In genomic region chr3:133767607-133768006, GRCh38 we compare ENCODE assay signal across 37 cellular contexts.
"Had no signal": no experiment of that assay in that cellular context is flagged by ENCODE, and none has a peak within 500 bp of the region (broad histone marks: within the 10 kb centered on the region; RNA-seq: fewer than 3 reads in every experiment).

No MANE protein-coding gene starts in this region.

- H3K9me3 ChIP-seq: ascending aorta had no signal

- H3K4me3 ChIP-seq: ascending aorta, cardiac muscle cell had no signal

- H3K9me3 Mint-ChIP-seq: activated B cell treated with CpG ODN at 0.5 μM for 24 hours; activated CD4-positive, alpha-beta memory T cell treated with anti-CD3 and anti-CD28 coated beads, Interleukin-2, amount 10 ng/mL, durations not matched to agents 7 days and 5 days; activated CD4-positive, alpha-beta T cell treated with anti-CD3 and anti-CD28 coated beads, Interleukin-2, amount 10 ng/mL, durations not matched to agents 24 days and 14 days; activated naive CD4-positive, alpha-beta T cell treated with anti-CD3 and anti-CD28 coated beads, Interleukin-2, amount 10 ng/mL, durations not matched to agents 7 days and 5 days; activated naive CD4-positive, alpha-beta T cell treated with anti-CD3 and anti-CD28 coated beads, Interleukin-2, amount 50 U/mL, for 24 hours; activated naive CD8-positive, alpha-beta T cell treated with anti-CD3 and anti-CD28 coated beads, Interleukin-2, amount 10 ng/mL, durations not matched to agents 7 days and 5 days; activated naive CD8-positive, alpha-beta T cell treated with anti-CD3 and anti-CD28 coated beads, Interleukin-2, amount 50 U/mL, for 24 hours; activated T-cell treated with anti-CD3 and anti-CD28 coated beads, Interleukin-2, amount 50 U/mL, for 24 hours; activated T-helper 2 cell treated with anti-CD3 and anti-CD28 coated beads, Interferon-gamma antibody, Interleukin-2, Interleukin-4, amounts not matched to agents 10 μg/mL and 5 μg/mL and 100 μg/mL, durations not matched to agents 14 hours and 24 hours and 36 hours; brain; central memory CD8-positive, alpha-beta T cell; T-helper 1 cell treated with Interleukin-12 subunit alpha and Interleukin-12 subunit beta and Interleukin-4 antibody, amounts not matched to agents 30 μg/mL and 1 μg/mL, for 36 hours; T-helper 2 cell treated with Interferon-gamma antibody and Interleukin-4, amounts not matched to agents 5 μg/mL and 100 μg/mL, for 36 hours had no signal

- H3K36me3 ChIP-seq: ascending aorta, cardiac muscle cell had no signal

- H3K27ac Mint-ChIP-seq: activated B cell treated with CpG ODN at 0.5 μM for 24 hours; activated CD4-positive, alpha-beta memory T cell treated with anti-CD3 and anti-CD28 coated beads, Interleukin-2, amount 10 ng/mL, durations not matched to agents 7 days and 5 days; activated CD4-positive, alpha-beta T cell treated with anti-CD3 and anti-CD28 coated beads, Interleukin-2, amount 10 ng/mL, durations not matched to agents 24 days and 14 days; activated CD8-positive, alpha-beta memory T cell treated with anti-CD3 and anti-CD28 coated beads, Interleukin-2, amount 10 ng/mL, durations not matched to agents 7 days and 5 days; activated CD8-positive, alpha-beta T cell treated with anti-CD3 and anti-CD28 coated beads, Interleukin-2, amount 10 ng/mL, durations not matched to agents 7 days and 5 days; activated naive CD4-positive, alpha-beta T cell treated with anti-CD3 and anti-CD28 coated beads, Interleukin-2, amount 10 ng/mL, durations not matched to agents 7 days and 5 days; activated naive CD4-positive, alpha-beta T cell treated with anti-CD3 and anti-CD28 coated beads, Interleukin-2, amount 50 U/mL, for 24 hours; activated naive CD8-positive, alpha-beta T cell; activated naive CD8-positive, alpha-beta T cell treated with anti-CD3 and anti-CD28 coated beads, Interleukin-2, amount 10 ng/mL, durations not matched to agents 7 days and 5 days; activated naive CD8-positive, alpha-beta T cell treated with anti-CD3 and anti-CD28 coated beads, Interleukin-2, amount 50 U/mL, for 24 hours; activated T-cell treated with anti-CD3 and anti-CD28 coated beads, Interleukin-2, amount 50 U/mL, for 24 hours; activated T-helper 2 cell treated with anti-CD3 and anti-CD28 coated beads, Interferon-gamma antibody, Interleukin-2, Interleukin-4, amounts not matched to agents 10 μg/mL and 5 μg/mL and 100 μg/mL, durations not matched to agents 14 hours and 24 hours and 36 hours; brain; T-helper 1 cell treated with Interleukin-12 subunit alpha and Interleukin-12 subunit beta and Interleukin-4 antibody, amounts not matched to agents 30 μg/mL and 1 μg/mL, for 36 hours; T-helper 2 cell treated with Interferon-gamma antibody and Interleukin-4, amounts not matched to agents 5 μg/mL and 100 μg/mL, for 36 hours had no signal

- H3K4me1 Mint-ChIP-seq: activated B cell treated with CpG ODN at 0.5 μM for 24 hours; activated CD4-positive, alpha-beta memory T cell treated with anti-CD3 and anti-CD28 coated beads, Interleukin-2, amount 10 ng/mL, durations not matched to agents 7 days and 5 days; activated CD4-positive, alpha-beta T cell treated with anti-CD3 and anti-CD28 coated beads, Interleukin-2, amount 10 ng/mL, durations not matched to agents 24 days and 14 days; activated CD8-positive, alpha-beta memory T cell treated with anti-CD3 and anti-CD28 coated beads, Interleukin-2, amount 10 ng/mL, durations not matched to agents 7 days and 5 days; activated naive CD4-positive, alpha-beta T cell treated with anti-CD3 and anti-CD28 coated beads, Interleukin-2, amount 10 ng/mL, durations not matched to agents 7 days and 5 days; activated naive CD4-positive, alpha-beta T cell treated with anti-CD3 and anti-CD28 coated beads, Interleukin-2, amount 50 U/mL, for 24 hours; activated naive CD8-positive, alpha-beta T cell treated with anti-CD3 and anti-CD28 coated beads, Interleukin-2, amount 10 ng/mL, durations not matched to agents 7 days and 5 days; activated naive CD8-positive, alpha-beta T cell treated with anti-CD3 and anti-CD28 coated beads, Interleukin-2, amount 50 U/mL, for 24 hours; central memory CD8-positive, alpha-beta T cell had no signal

- ATAC-seq: activated CD8-positive, alpha-beta memory T cell treated with anti-CD3 and anti-CD28 coated beads, Interleukin-2, amount 10 ng/mL, durations not matched to agents 7 days and 5 days; activated CD8-positive, alpha-beta T cell treated with anti-CD3 and anti-CD28 coated beads, Interleukin-2, amount 10 ng/mL, durations not matched to agents 7 days and 5 days; activated naive CD8-positive, alpha-beta T cell treated with anti-CD3 and anti-CD28 coated beads, Interleukin-2, amount 50 U/mL, for 24 hours had no signal

- H3K4me3 Mint-ChIP-seq: activated B cell treated with CpG ODN at 0.5 μM for 24 hours; activated CD4-positive, alpha-beta memory T cell treated with anti-CD3 and anti-CD28 coated beads, Interleukin-2, amount 10 ng/mL, durations not matched to agents 7 days and 5 days; activated CD4-positive, alpha-beta T cell treated with anti-CD3 and anti-CD28 coated beads, Interleukin-2, amount 10 ng/mL, durations not matched to agents 24 days and 14 days; activated CD8-positive, alpha-beta memory T cell treated with anti-CD3 and anti-CD28 coated beads, Interleukin-2, amount 10 ng/mL, durations not matched to agents 7 days and 5 days; activated CD8-positive, alpha-beta T cell treated with anti-CD3 and anti-CD28 coated beads, Interleukin-2, amount 10 ng/mL, durations not matched to agents 7 days and 5 days; activated naive CD4-positive, alpha-beta T cell treated with anti-CD3 and anti-CD28 coated beads, Interleukin-2, amount 10 ng/mL, durations not matched to agents 7 days and 5 days; activated naive CD4-positive, alpha-beta T cell treated with anti-CD3 and anti-CD28 coated beads, Interleukin-2, amount 50 U/mL, for 24 hours; activated naive CD8-positive, alpha-beta T cell; activated naive CD8-positive, alpha-beta T cell treated with anti-CD3 and anti-CD28 coated beads, Interleukin-2, amount 10 ng/mL, durations not matched to agents 7 days and 5 days; activated naive CD8-positive, alpha-beta T cell treated with anti-CD3 and anti-CD28 coated beads, Interleukin-2, amount 50 U/mL, for 24 hours; activated T-cell treated with anti-CD3 and anti-CD28 coated beads, Interleukin-2, amount 50 U/mL, for 24 hours; brain; central memory CD8-positive, alpha-beta T cell; T-helper 1 cell treated with Interleukin-12 subunit alpha and Interleukin-12 subunit beta and Interleukin-4 antibody, amounts not matched to agents 30 μg/mL and 1 μg/mL, for 36 hours; T-helper 2 cell treated with Interferon-gamma antibody and Interleukin-4, amounts not matched to agents 5 μg/mL and 100 μg/mL, for 36 hours had no signal

- DNase-seq: activated B cell treated with CpG ODN at 0.5 μM for 24 hours; activated CD4-positive, alpha-beta memory T cell treated with anti-CD3 and anti-CD28 coated beads, Interleukin-2, amount 10 ng/mL, durations not matched to agents 7 days and 5 days; activated CD4-positive, alpha-beta T cell treated with anti-CD3 and anti-CD28 coated beads for 4 hours; activated CD4-positive, alpha-beta T cell treated with anti-CD3 and anti-CD28 coated beads, Interleukin-2, amount 10 ng/mL, durations not matched to agents 24 days and 14 days; activated CD4-positive, alpha-beta T cell treated with anti-CD3 and anti-CD28 coated beads, Interleukin-2, amount 50 U/mL, for 1 hour; activated CD4-positive, alpha-beta T cell treated with anti-CD3 and anti-CD28 coated beads, Interleukin-2, amount 50 U/mL, for 48 hours; activated CD4-positive, CD25-positive, alpha-beta regulatory T cell treated with anti-CD3 and anti-CD28 coated beads, Interleukin-2, amount 50 U/mL, for 72 hours; activated CD8-positive, alpha-beta memory T cell treated with anti-CD3 and anti-CD28 coated beads for 24 hours; activated CD8-positive, alpha-beta memory T cell treated with anti-CD3 and anti-CD28 coated beads, Interleukin-2, amount 10 ng/mL, durations not matched to agents 7 days and 5 days; activated CD8-positive, alpha-beta memory T cell treated with anti-CD3 and anti-CD28 coated beads, Interleukin-2, amount 50 U/mL, for 48 hours; activated CD8-positive, alpha-beta T cell treated with anti-CD3 and anti-CD28 coated beads, Interleukin-2, amount 10 ng/mL, durations not matched to agents 7 days and 5 days; activated effector memory CD4-positive, alpha-beta T cell treated with Interleukin-2 at 50 U/mL for 16 hours; activated gamma-delta T cell; activated naive CD4-positive, alpha-beta T cell treated with anti-CD3 and anti-CD28 coated beads, Interleukin-2, amount 10 ng/mL, durations not matched to agents 7 days and 5 days; activated naive CD4-positive, alpha-beta T cell treated with Interleukin-2 at 50 U/mL for 16 hours; activated naive CD8-positive, alpha-beta T cell treated with anti-CD3 and anti-CD28 coated beads, Interleukin-2, amount 10 ng/mL, durations not matched to agents 7 days and 5 days; activated naive CD8-positive, alpha-beta T cell treated with anti-CD3 and anti-CD28 coated beads, Interleukin-2, amount 50 U/mL, for 24 hours; activated T-cell treated with anti-CD3 and anti-CD28 coated beads, Interleukin-2, amount 50 U/mL, for 24 hours; activated T-cell treated with anti-CD3 and anti-CD28 coated beads, Interleukin-2, amount 50 U/mL, for 48 hours; amygdala; anterior cingulate cortex; caudate nucleus; cerebellar nuclear complex; T-helper 1 cell; T-helper 2 cell; T-helper 9 cell had no signal

- H3K4me1 ChIP-seq: ascending aorta had no signal

- H3K36me3 Mint-ChIP-seq: activated CD8-positive, alpha-beta memory T cell treated with anti-CD3 and anti-CD28 coated beads, Interleukin-2, amount 10 ng/mL, durations not matched to agents 7 days and 5 days; activated naive CD4-positive, alpha-beta T cell treated with anti-CD3 and anti-CD28 coated beads, Interleukin-2, amount 10 ng/mL, durations not matched to agents 7 days and 5 days; activated naive CD4-positive, alpha-beta T cell treated with anti-CD3 and anti-CD28 coated beads, Interleukin-2, amount 50 U/mL, for 24 hours; activated naive CD8-positive, alpha-beta T cell; activated naive CD8-positive, alpha-beta T cell treated with anti-CD3 and anti-CD28 coated beads, Interleukin-2, amount 10 ng/mL, durations not matched to agents 7 days and 5 days had no signal

- H3K27ac ChIP-seq: ascending aorta, cardiac muscle cell, VCaP had no signal

- FAIRE-seq: TTC549 had no signal

- H3K27me3 ChIP-seq: ascending aorta had no signal

- H3K27me3 Mint-ChIP-seq: activated naive CD8-positive, alpha-beta T cell treated with anti-CD3 and anti-CD28 coated beads, Interleukin-2, amount 50 U/mL, for 24 hours; brain had no signal
